24 cellular contexts compared by ENCODE assay signal in the genomic region with DNA sequence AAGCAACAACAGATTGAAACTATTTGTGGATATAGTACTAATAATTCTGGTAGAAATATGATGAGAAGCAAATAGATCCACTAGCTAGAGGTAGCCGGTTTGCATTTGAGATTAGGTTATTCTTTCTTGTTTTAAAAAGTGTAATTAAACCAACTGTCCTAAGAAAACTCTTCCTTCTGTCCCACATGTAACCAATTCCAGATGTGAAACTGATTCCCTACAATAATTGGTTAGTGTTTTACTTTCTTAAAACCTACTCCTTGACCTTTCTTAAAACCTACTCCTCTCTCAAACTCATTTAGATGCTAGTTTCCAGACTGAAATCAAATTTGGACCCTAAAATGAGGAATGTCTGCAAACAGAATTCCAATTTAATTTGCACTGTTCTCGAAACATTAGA.
DNase-seq lines count a peak whose midpoint lies in the region; FAIRE-seq and TF ChIP-seq lines count a peak whose summit lies in the region.
"Had no signal": no experiment of that assay in that cellular context is flagged by ENCODE, and none has a peak within 500 bp of the region (broad histone marks: within the 10 kb centered on the region; RNA-seq: fewer than 3 reads in every experiment).

No MANE protein-coding gene starts in this region.

- TF ChIP-seq CTCF in nephron (IDR thresholded peaks at IDR 0.05; ENCODE audit: unreplicated experiment in 3 of 3) (no peak), transverse colon (IDR thresholded peaks at IDR 0.05) (no peak)

- TF ChIP-seq EP300 in transverse colon (IDR thresholded peaks at IDR 0.05; ENCODE audit: low read depth): no peak

- in situ Hi-C loops in transverse colon (cut with MboI; ENCODE audit: low pct_ligation_motif_present in 1 of 4, low pct_unique_long_range_greater_than_20kb in 1 of 4, low sequenced_read_pairs in 3 of 4): no loop called here

- intact Hi-C loops in transverse colon (cut with DNase I; ENCODE audit: low total_unique reads): no loop called here

- FAIRE-seq in HTR-8/SVneo (lab: Jason Lieb, UNC): no peak
- FAIRE-seq: A204.1, GM12878, GM19239 had no signal

- peaks cover 17% of the 10 kb centered on the region for H3K4me1 Mint-ChIP-seq in nephron
- no peaks in the 10 kb centered on the region for H3K4me1 Mint-ChIP-seq in immature natural killer cell
- H3K4me1 Mint-ChIP-seq: CD14-positive monocyte; CD4-positive, alpha-beta memory T cell; GM23338 had no signal

- H3K36me3 ChIP-seq in adipocyte (ENCODE audit: control insufficient read depth, insufficient read depth, low read length, severe bottlenecking) (no peaks in the 10 kb centered on the region), transverse colon (no peaks in the 10 kb centered on the region)
- H3K36me3 ChIP-seq: BE2C; BLaER1 treated with 17β-estradiol and CSF1 and Interleukin-3, amounts not matched to agents 10 nM and 100 nM had no signal

- H3K27ac ChIP-seq in transverse colon: no peak overlapping the region
- H3K27ac ChIP-seq: 22Rv1; BLaER1 treated with 17β-estradiol and CSF1 and Interleukin-3, amounts not matched to agents 10 nM and 100 nM had no signal

- H3K27ac Mint-ChIP-seq in nephron (peak overlapping the region; percentile 6 to 47 (median 33)), immature natural killer cell (no peak overlapping the region)
- H3K27ac Mint-ChIP-seq: CD14-positive monocyte; CD4-positive, alpha-beta memory T cell; GM23338; H9; HFFc6 had no signal

- peak; percentile 57 for DNase-seq in SK-N-DZ (ENCODE audit: low spot score)
- peak; percentile 11 for DNase-seq in adipocyte (ENCODE audit: low read depth)
- peak; percentile 12 for DNase-seq in fibroblast of gingiva (ENCODE audit: low read depth)
- DNase-seq in immature natural killer cell: no peak
- DNase-seq in transverse colon: no peak
- DNase-seq in HTR-8/SVneo (ENCODE audit: insufficient read length, low spot score): no peak
- no peak for DNase-seq in AG08395 (ENCODE audit: low spot score)
- DNase-seq: AML-193; BE2C; CD4-positive, alpha-beta memory T cell; COR-L47; DMS153; EL; GDM1; H9; HFFc6 had no signal

- H3K4me3 Mint-ChIP-seq in nephron (no peak overlapping the region), immature natural killer cell (no peak overlapping the region)
- H3K4me3 Mint-ChIP-seq: CD14-positive monocyte; CD4-positive, alpha-beta memory T cell; GM23338; H9; HFFc6 had no signal

- H3K27me3 ChIP-seq in adipocyte (replicated peaks; ENCODE audit: control insufficient read depth, insufficient read depth, low read length): no peaks in the 10 kb centered on the region
- no peaks in the 10 kb centered on the region for H3K27me3 ChIP-seq in transverse colon
- H3K27me3 ChIP-seq: BE2C; BLaER1 treated with 17β-estradiol and CSF1 and Interleukin-3, amounts not matched to agents 10 nM and 100 nM had no signal

- H3K4me1 ChIP-seq in adipocyte (ENCODE audit: control insufficient read depth, insufficient read depth, low read length) (peaks cover 20% of the 10 kb centered on the region), transverse colon (no peaks in the 10 kb centered on the region)
- H3K4me1 ChIP-seq: BLaER1 treated with 17β-estradiol and CSF1 and Interleukin-3, amounts not matched to agents 10 nM and 100 nM had no signal

- H3K9ac ChIP-seq in adipocyte (ENCODE audit: low read length): no peak overlapping the region
- H3K9ac ChIP-seq: BLaER1 treated with 17β-estradiol and CSF1 and Interleukin-3, amounts not matched to agents 10 nM and 100 nM had no signal

- H3K9me3 Mint-ChIP-seq in nephron (peaks cover 3% of the 10 kb centered on the region), immature natural killer cell (peaks cover 3 to 25% (median 10%) of the 10 kb centered on the region in 6 donors)
- H3K9me3 Mint-ChIP-seq: GM23338, H9, HFFc6 had no signal

- H3K27me3 Mint-ChIP-seq in nephron (ENCODE audit: low read depth) (peaks cover 3% of the 10 kb centered on the region), immature natural killer cell (ENCODE audit: low read depth in 3 of 3) (peaks cover 0 to 5% (median 0%) of the 10 kb centered on the region in 3 donors)
- H3K27me3 Mint-ChIP-seq: CD4-positive, alpha-beta memory T cell had no signal

- H3K36me3 Mint-ChIP-seq in nephron (ENCODE audit: low read depth) (no peaks in the 10 kb centered on the region), immature natural killer cell (no peaks in the 10 kb centered on the region)
- H3K36me3 Mint-ChIP-seq: CD14-positive monocyte; CD4-positive, alpha-beta memory T cell had no signal

- H3K9me3 ChIP-seq in adipocyte (ENCODE audit: control insufficient read depth, low read length) (no peaks in the 10 kb centered on the region), transverse colon (no peaks in the 10 kb centered on the region)
- H3K9me3 ChIP-seq: BE2C had no signal

- 82 to 94% methylated on average over 2 of the region's 2 CpGs for WGBS in transverse colon (ENCODE audit: low coverage in 1 of 2), 2 donors

- H3K4me3 ChIP-seq in adipocyte (ENCODE audit: low read length): no peak overlapping the region
- no peak overlapping the region for H3K4me3 ChIP-seq in transverse colon
- H3K4me3 ChIP-seq: BLaER1 treated with 17β-estradiol and CSF1 and Interleukin-3, amounts not matched to agents 10 nM and 100 nM; GM12878; GM23338 had no signal

- no peak for TF ChIP-seq POLR2A in transverse colon (IDR thresholded peaks at IDR 0.05)

Comparison
In these comparisons a context has a peak if more than half of its experiments do, and no peak if none do; other contexts are left out.
1. DNase-seq: peak in SK-N-DZ (single experiment), adipocyte (single experiment) and fibroblast of gingiva (single experiment); none in immature natural killer cell (0 of 3), transverse colon (single experiment), HTR-8/SVneo (single experiment) and AG08395 (single experiment).
2. H3K27ac Mint-ChIP-seq: peak in nephron (3 of 3); none in immature natural killer cell (0 of 6).